In genomic region chr6:100620085-100620484, GRCh38 we compare ENCODE assay signal across 18 cellular contexts.
DNase-seq lines count a peak whose midpoint lies in the region; ATAC-seq and TF ChIP-seq lines count a peak whose summit lies in the region.
"Had no signal": no experiment of that assay in that cellular context is flagged by ENCODE, and none has a peak within 500 bp of the region (broad histone marks: within the 10 kb centered on the region; RNA-seq: fewer than 3 reads in every experiment).

No MANE protein-coding gene starts in this region.

- H3K9me2 ChIP-seq in Loucy (replicated peaks; ENCODE audit: low read depth, low read length) = no peaks in the 10 kb centered on the region

- H3F3A ChIP-seq in Loucy (ENCODE audit: low read depth) = no peaks in the 10 kb centered on the region

- no peak for ATAC-seq in GM18520 (IDR thresholded peaks at IDR 0.05; ENCODE audit: unreplicated experiment)
- ATAC-seq: gastroesophageal sphincter, mucosa of descending colon had no signal

- H3K4me3 ChIP-seq in Loucy (ENCODE audit: low read length, poor library complexity, severe bottlenecking) = no peak overlapping the region
- H3K4me3 ChIP-seq in astrocyte of the cerebellum (ENCODE audit: low read depth, low read length) = no peak overlapping the region
- H3K4me3 ChIP-seq: gastroesophageal sphincter, mucosa of descending colon, prostate gland, upper lobe of left lung had no signal

- TF ChIP-seq CTCF in Loucy (conservative IDR thresholded peaks at IDR 0.05; ENCODE audit: low read length) (no peak), astrocyte of the cerebellum (IDR thresholded peaks at IDR 0.05; ENCODE audit: low read depth, low read length, missing control alignments) (no peak), GM10248 (IDR thresholded peaks at IDR 0.05; ENCODE audit: control extremely low read depth, extremely low read depth, low read depth, missing control alignments) (no peak)

- H3K9ac ChIP-seq in Loucy (ENCODE audit: low read depth, low read length, poor library complexity, severe bottlenecking) = no peak overlapping the region

- peaks cover 4% of the 10 kb centered on the region; the same call in 1 of the 2 replicates for H3K36me3 ChIP-seq in Loucy (ENCODE audit: insufficient read depth, low read length)
- H3K36me3 ChIP-seq: BE2C, prostate gland had no signal

- CTCF ChIA-PET in GM10248 (lab: Yijun Ruan, JAX) = interaction anchor here (1.1 kb wide), 2 partner anchors 9 to 44 kb away, joined by 3 read pairs; no protein-coding TSS in a partner anchor

- no peak overlapping the region for H2AFZ ChIP-seq in Loucy (ENCODE audit: low read length)

- DNase-seq in AG08396 (ENCODE audit: low spot score) (peak; percentile 16), astrocyte of the cerebellum (ENCODE audit: low read depth) (peak; percentile 53), glomerular visceral epithelial cell (ENCODE audit: extremely low spot score) (peak; percentile 74), GM10248 (ENCODE audit: extremely low spot score) (no peak), NOMO-1 (lab: John Stamatoyannopoulos, UW; ENCODE audit: unreplicated experiment in 2 of 2) (no peak)
- DNase-seq in activated CD4-positive, alpha-beta T cell treated with anti-CD3 and anti-CD28 coated beads, Interleukin-2, amount 50 U/mL, for 4 hours = no peak
- DNase-seq: BE2C; islet precursor cell; KG1; mucosa of descending colon; NCI-H2029 treated with DMSO at 0.1 percent for 48 hours; NCI-H82; stimulated activated CD4-positive, alpha-beta T cell treated with anti-CD3 and anti-CD28 coated beads, Interleukin-1b, Interleukin-23, amount 100 ng/mL, for 48 hours; upper lobe of left lung had no signal

- no peaks in the 10 kb centered on the region for H3K9me3 ChIP-seq in Loucy (ENCODE audit: insufficient read depth, low read depth, low read length)
- H3K9me3 ChIP-seq: BE2C, gastroesophageal sphincter, mucosa of descending colon, prostate gland, upper lobe of left lung had no signal

- peak overlapping the region; percentile 9 for H3K4me2 ChIP-seq in Loucy (ENCODE audit: low read depth, low read length, poor library complexity, severe bottlenecking)

- in situ Hi-C loops in astrocyte of the cerebellum (cut with HindIII; ENCODE audit: low sequenced_read_pairs) = no loop called here

- H3K27me3 ChIP-seq in Loucy (ENCODE audit: insufficient read depth, low read length, poor library complexity, severe bottlenecking) = no peaks in the 10 kb centered on the region
- H3K27me3 ChIP-seq: BE2C, gastroesophageal sphincter, upper lobe of left lung had no signal

- POLR2A ChIA-PET in GM10248 (lab: Yijun Ruan, JAX) = no interaction called here

- H3K4me1 ChIP-seq in Loucy (ENCODE audit: insufficient read depth, low read length, poor library complexity, severe bottlenecking) = peaks cover 8% of the 10 kb centered on the region
- H3K4me1 ChIP-seq: BE2C, gastroesophageal sphincter, prostate gland, upper lobe of left lung had no signal

- H4K20me1 ChIP-seq in Loucy (ENCODE audit: insufficient read depth, low read length, poor library complexity, severe bottlenecking) = no peaks in the 10 kb centered on the region

- H3K79me2 ChIP-seq in Loucy (ENCODE audit: insufficient read depth, low read length) = no peaks in the 10 kb centered on the region

Comparison
In these comparisons a context has a peak if more than half of its experiments do, and no peak if none do; other contexts are left out.
1. DNase-seq: peak in AG08396 (single experiment), astrocyte of the cerebellum (single experiment) and glomerular visceral epithelial cell (single experiment); none in GM10248 (single experiment), NOMO-1 (0 of 2) and activated CD4-positive, alpha-beta T cell treated with anti-CD3 and anti-CD28 coated beads, Interleukin-2, amount 50 U/mL, for 4 hours (0 of 2).